1 cellular context compared by ENCODE assay signal in genomic region chr2:10619643-10620042, GRCh38.
A peak's percentile ranks its signal among the peaks of the same experiment; 100 is the strongest.
TF ChIP-seq lines count a peak whose summit lies in the region.

No MANE protein-coding gene starts in this region.

TF ChIP-seq in endothelial cell of umbilical vein, 7 proteins besides CTCF, POLR2A, EP300 and RAD21 (continued from another document):
- TF ChIP-seq GATA2 (IDR thresholded peaks at IDR 0.05; ENCODE audit: insufficient read depth, insufficient read length, low read depth, low read length), result peak; percentile 29
